18 cellular contexts compared by ENCODE assay signal in genomic region chr1:200401708-200402107, GRCh38. TPM values are rescaled to one million over a fixed set of nuclear protein-coding genes. Genes with fewer than 3 reads are reported as not detected.
DNase-seq lines count a peak whose midpoint lies in the region; ATAC-seq and TF ChIP-seq lines count a peak whose summit lies in the region.
"Had no signal": no experiment of that assay in that cellular context is flagged by ENCODE, and none has a peak within 500 bp of the region (broad histone marks: within the 10 kb centered on the region; RNA-seq: fewer than 3 reads in every experiment).

No MANE protein-coding gene starts in this region.

- peaks cover 7% of the 10 kb centered on the region for H3K9me3 Mint-ChIP-seq in activated naive CD4-positive, alpha-beta T cell treated with anti-CD3 and anti-CD28 coated beads, Interleukin-2, amount 50 U/mL, for 24 hours
- H3K9me3 Mint-ChIP-seq: CD4-positive, alpha-beta memory T cell had no signal

- DNase-seq in activated naive CD4-positive, alpha-beta T cell (lab: John Stamatoyannopoulos, UW) = no peak
- DNase-seq in left lobe of liver (ENCODE audit: low spot score) (no peak), substantia nigra (lab: John Stamatoyannopoulos, UW) (no peak), D341Med (ENCODE audit: low spot score) (no peak), NCI-H510A (lab: John Stamatoyannopoulos, UW) (no peak), activated gamma-delta T cell treated with Interleukin-2 at 50 U/mL for 16 hours (no peak)
- DNase-seq: 8988T; CD4-positive, alpha-beta memory T cell; DND-41; Kasumi-1; NCI-H1417; NCI-H1930; NCI-H2171; NCI-H446 treated with DMSO at 0.1 percent for 48 hours; NCI-H774; SJCRH30 had no signal

- no peak overlapping the region for H2AFZ ChIP-seq in Loucy (ENCODE audit: low read length)

- no peaks in the 10 kb centered on the region for H3K27me3 ChIP-seq in Loucy (ENCODE audit: insufficient read depth, low read length, poor library complexity, severe bottlenecking)
- H3K27me3 ChIP-seq: SJCRH30 had no signal

- no peak overlapping the region for H3K9ac ChIP-seq in Loucy (ENCODE audit: low read depth, low read length, poor library complexity, severe bottlenecking)

- H3K4me3 Mint-ChIP-seq in activated naive CD4-positive, alpha-beta T cell treated with anti-CD3 and anti-CD28 coated beads, Interleukin-2, amount 50 U/mL, for 24 hours = no peak overlapping the region
- H3K4me3 Mint-ChIP-seq: CD4-positive, alpha-beta memory T cell had no signal

- peaks cover 18% of the 10 kb centered on the region for H3K36me3 Mint-ChIP-seq in activated naive CD4-positive, alpha-beta T cell treated with anti-CD3 and anti-CD28 coated beads, Interleukin-2, amount 50 U/mL, for 24 hours

- TF ChIP-seq CTCF in Loucy (conservative IDR thresholded peaks at IDR 0.05; ENCODE audit: low read length) = no peak

- peaks cover 37% of the 10 kb centered on the region for H4K20me1 ChIP-seq in Loucy (ENCODE audit: insufficient read depth, low read length, poor library complexity, severe bottlenecking)

- no peaks in the 10 kb centered on the region for H3K36me3 ChIP-seq in Loucy (ENCODE audit: insufficient read depth, low read length)

- ATAC-seq in left lobe of liver = peak; percentile 54

- H3K27me3 Mint-ChIP-seq in activated naive CD4-positive, alpha-beta T cell treated with anti-CD3 and anti-CD28 coated beads, Interleukin-2, amount 50 U/mL, for 24 hours = no peaks in the 10 kb centered on the region
- H3K27me3 Mint-ChIP-seq: CD4-positive, alpha-beta memory T cell had no signal

- no peaks in the 10 kb centered on the region for H3K9me3 ChIP-seq in Loucy (ENCODE audit: insufficient read depth, low read depth, low read length)
- H3K9me3 ChIP-seq: SJCRH30 had no signal

- peak overlapping the region; percentile 38 for H3K27ac Mint-ChIP-seq in activated naive CD4-positive, alpha-beta T cell treated with anti-CD3 and anti-CD28 coated beads, Interleukin-2, amount 50 U/mL, for 24 hours

- peaks cover 60% of the 10 kb centered on the region for H3K4me1 Mint-ChIP-seq in activated naive CD4-positive, alpha-beta T cell treated with anti-CD3 and anti-CD28 coated beads, Interleukin-2, amount 50 U/mL, for 24 hours

- peak overlapping the region; percentile 13 for H3K27ac ChIP-seq in substantia nigra (ENCODE audit: low read depth, low read length, poor library complexity, severe bottlenecking)
- H3K27ac ChIP-seq: SJCRH30 had no signal

- peaks cover 27% of the 10 kb centered on the region for H3K4me1 ChIP-seq in Loucy (ENCODE audit: insufficient read depth, low read length, poor library complexity, severe bottlenecking)
- H3K4me1 ChIP-seq: SJCRH30 had no signal

- H3K79me2 ChIP-seq in Loucy (ENCODE audit: insufficient read depth, low read length) = peaks cover 41% of the 10 kb centered on the region

- no peaks in the 10 kb centered on the region for H3K9me2 ChIP-seq in Loucy (replicated peaks; ENCODE audit: low read depth, low read length)

- H3F3A ChIP-seq in Loucy (ENCODE audit: low read depth) = 0 out of 2 replicates have a peak, but pooled peaks cover 5% of the 10 kb centered on the region

- no peak overlapping the region for H3K4me3 ChIP-seq in Loucy (ENCODE audit: low read length, poor library complexity, severe bottlenecking)
- H3K4me3 ChIP-seq: SJCRH30 had no signal

- peak overlapping the region; percentile 25 for H3K4me2 ChIP-seq in Loucy (ENCODE audit: low read depth, low read length, poor library complexity, severe bottlenecking)

RNA-seq across cellular contexts. Expression of gene ZNF281, which starts 8.1 kb away (rescaled TPM):
- 13.7 TPM for total RNA-seq in left lobe of liver
